ENCODE assay signal across 1 cellular context in genomic region chr20:364905-365794, GRCh38.
TF ChIP-seq lines count a peak whose summit lies in the region.

No MANE protein-coding gene starts in this region.

TF ChIP-seq in H1, 55 proteins besides CTCF, POLR2A, EP300 and RAD21:
- TF ChIP-seq CTBP2 (IDR thresholded peaks at IDR 0.05; ENCODE audit: borderline replicate concordance, insufficient read depth, insufficient read length, low read length) (no peak), CHD2 (IDR thresholded peaks at IDR 0.05; ENCODE audit: low read length) (no peak), CEBPB (IDR thresholded peaks at IDR 0.05; ENCODE audit: low read depth, low read length) (no peak), JUND (IDR thresholded peaks at IDR 0.05; ENCODE audit: low read length) (no peak), TBP (IDR thresholded peaks at IDR 0.05; ENCODE audit: low read depth, low read length) (no peak), TAF1 (IDR thresholded peaks at IDR 0.05; ENCODE audit: low read depth, low read length) (no peak), CBX5 (IDR thresholded peaks at IDR 0.05; ENCODE audit: low read depth, low read length) (no peak), KDM1A (IDR thresholded peaks at IDR 0.05; ENCODE audit: borderline replicate concordance, low read length) (peak; percentile 28; the same call in 1 of the 2 replicates), RBBP5 (IDR thresholded peaks at IDR 0.05; ENCODE audit: borderline replicate concordance, low read depth, low read length) (no peak), NRF1 (IDR thresholded peaks at IDR 0.05; ENCODE audit: low read depth, low read length) (no peak), GABPA (IDR thresholded peaks at IDR 0.05; ENCODE audit: borderline replicate concordance, insufficient read depth, low read length) (no peak), MAFK (IDR thresholded peaks at IDR 0.05; ENCODE audit: low read depth, low read length) (peak; percentile 90), EGR1 (IDR thresholded peaks at IDR 0.05; ENCODE audit: borderline replicate concordance, low read depth, low read length) (no peak), TCF12 (IDR thresholded peaks at IDR 0.05; ENCODE audit: low read depth, low read length) (no peak), BACH1 (IDR thresholded peaks at IDR 0.05; ENCODE audit: low read length) (peak; percentile 98), HDAC2 (IDR thresholded peaks at IDR 0.05; ENCODE audit: borderline replicate concordance in 1 of 2, low read depth in 2 of 2, low read length in 2 of 2) (no peak), RNF2 (IDR thresholded peaks at IDR 0.05; ENCODE audit: borderline replicate concordance, low read depth, low read length, missing control alignments, poor library complexity, severe bottlenecking) (no peak), ZNF274 (IDR thresholded peaks at IDR 0.05; ENCODE audit: borderline replicate concordance, extremely low read depth, low read length) (no peak), POU5F1 (IDR thresholded peaks at IDR 0.05; ENCODE audit: low read depth, low read length) (no peak), SAP30 (IDR thresholded peaks at IDR 0.05; ENCODE audit: insufficient read depth, insufficient replicate concordance, low read length) (no peak), NANOG (IDR thresholded peaks at IDR 0.05; ENCODE audit: insufficient read depth, low read depth, low read length, poor library complexity, severe bottlenecking) (no peak), USF2 (IDR thresholded peaks at IDR 0.05; ENCODE audit: low read length) (no peak), RFX5 (IDR thresholded peaks at IDR 0.05; ENCODE audit: borderline replicate concordance, low read depth, low read length) (no peak)
TF ChIP-seq in H1: peak in this region for 3.
